Comparison of ENCODE assay signal across 7 cellular contexts in the genomic region with DNA sequence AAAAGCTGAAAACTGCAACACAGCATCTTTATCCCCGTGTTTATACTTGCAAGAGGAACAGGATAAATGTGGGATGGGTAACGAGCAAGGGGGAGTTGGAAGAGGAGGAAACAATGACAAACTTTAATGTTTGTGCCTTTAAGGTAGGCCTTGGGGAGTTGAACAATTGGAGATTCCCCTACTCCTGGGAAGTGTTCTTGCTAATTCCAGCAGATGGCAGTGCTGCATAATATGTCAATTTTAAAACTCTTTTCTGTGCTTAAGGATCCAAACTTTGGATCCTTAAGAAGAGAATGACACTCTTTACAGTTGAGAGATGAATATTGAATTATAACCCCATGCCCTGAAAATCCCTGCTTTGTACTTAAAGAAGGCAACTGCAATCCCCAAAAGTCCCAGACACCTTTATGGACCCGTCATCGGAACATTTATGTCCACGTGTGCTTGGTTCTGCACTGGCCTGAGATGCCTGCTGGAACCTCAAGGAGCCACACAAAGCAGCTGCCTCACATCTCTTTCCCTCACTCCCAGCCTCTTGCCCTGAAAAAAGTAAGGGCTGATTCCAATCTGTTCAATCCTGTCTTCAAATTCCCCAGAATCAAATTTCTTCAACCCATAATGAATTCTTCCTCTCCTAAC. TPM values are rescaled to one million over a fixed set of nuclear protein-coding genes. Genes with fewer than 3 reads are reported as not detected.
DNase-seq lines count a peak whose midpoint lies in the region; ATAC-seq and TF ChIP-seq lines count a peak whose summit lies in the region.

No MANE protein-coding gene starts in this region.

- H3K27me3 ChIP-seq in DOHH2 (ENCODE audit: control insufficient read depth, low read length) (peaks cover 6% of the 10 kb centered on the region; the same call in 1 of the 2 replicates), PC-3 (ENCODE audit: low read length) (no peaks in the 10 kb centered on the region), endodermal cell (ENCODE audit: control insufficient read depth, insufficient read depth, low read length, poor library complexity, severe bottlenecking) (no peaks in the 10 kb centered on the region)

- 58 to 90% methylated on average over 4 to 5 of the region's 5 CpGs for WGBS in endodermal cell (ENCODE audit: insufficient coverage in 1 of 2, insufficient read length in 1 of 2), 2 experiments

- H3K4me3 Mint-ChIP-seq in endodermal cell (no peak overlapping the region), mesothelial cell of epicardium (no peak overlapping the region)

- no peaks in the 10 kb centered on the region for H3K79me2 ChIP-seq in DOHH2 (ENCODE audit: control insufficient read depth, low read length)
- no peaks in the 10 kb centered on the region for H3K79me2 ChIP-seq in PC-3 (ENCODE audit: low read length)

- intact Hi-C loops in PC-3 (cut with micrococcal nuclease) = loop anchor here (1.0 to 5.0 kb wide), 5 partner anchors 40 to 276 kb away; a partner anchor contains a TSS

- POLR2A ChIA-PET in PC-3 (lab: Charles Lee; ENCODE audit: unreplicated experiment) = no interaction called here

- H3K4me1 Mint-ChIP-seq in endodermal cell (peaks cover 27% of the 10 kb centered on the region), mesothelial cell of epicardium (peaks cover 5% of the 10 kb centered on the region)

- H3K27ac Mint-ChIP-seq in endodermal cell (no peak overlapping the region), mesothelial cell of epicardium (no peak overlapping the region)

- H3K9ac ChIP-seq in PC-3 (ENCODE audit: low read length) (no peak overlapping the region), endodermal cell (ENCODE audit: extremely low read depth, low read length, poor library complexity, severe bottlenecking) (no peak overlapping the region)

- H3K9me3 ChIP-seq in DOHH2 (ENCODE audit: control insufficient read depth, insufficient read depth, low read length) (no peaks in the 10 kb centered on the region), PC-3 (ENCODE audit: low read length) (no peaks in the 10 kb centered on the region), endodermal cell (ENCODE audit: control insufficient read depth, low read length) (no peaks in the 10 kb centered on the region)

- 0 out of 2 replicates have a peak overlapping the region, but pooled peaks have one; percentile 11 for H2AFZ ChIP-seq in PC-3 (ENCODE audit: low read length)

- CTCF ChIA-PET in PC-3 (lab: Charles Lee) = interaction anchor here (0.7 kb wide), 1 partner anchor 275 kb away, joined by 4 read pairs; no protein-coding TSS in a partner anchor

- no peak for DNase-seq in HFF-Myc (ENCODE audit: extremely low read depth, low read depth)
- DNase-seq in PC-3 = peak; percentile 74
- DNase-seq in endodermal cell = no peak
- DNase-seq in mesothelial cell of epicardium (ENCODE audit: low spot score in 2 of 2, unreplicated experiment in 2 of 2) = no peak
- no peak for DNase-seq in NK-92 (lab: John Stamatoyannopoulos, UW; ENCODE audit: unreplicated experiment)

- H3K9me3 Mint-ChIP-seq in endodermal cell = no peaks in the 10 kb centered on the region
- H3K9me3 Mint-ChIP-seq in mesothelial cell of epicardium = no peaks in the 10 kb centered on the region

- H3K4me2 ChIP-seq in DOHH2 (ENCODE audit: low read length) = no peak overlapping the region
- peak overlapping the region; percentile 66; the same call in 1 of the 2 replicates for H3K4me2 ChIP-seq in PC-3 (ENCODE audit: low read length)

- H3K36me3 ChIP-seq in DOHH2 (ENCODE audit: control insufficient read depth, low read length) (no peaks in the 10 kb centered on the region), PC-3 (ENCODE audit: low read depth, low read length) (no peaks in the 10 kb centered on the region), endodermal cell (ENCODE audit: control insufficient read depth, insufficient read depth, low read length) (no peaks in the 10 kb centered on the region)

- H3K4me3 ChIP-seq in DOHH2 (ENCODE audit: low read length) (no peak overlapping the region), HFF-Myc (replicated peaks; ENCODE audit: low read depth, low read length) (no peak overlapping the region), PC-3 (ENCODE audit: low read length) (no peak overlapping the region), endodermal cell (ENCODE audit: low read length) (no peak overlapping the region)

- H3K36me3 Mint-ChIP-seq in endodermal cell (ENCODE audit: low read depth) (no peaks in the 10 kb centered on the region), mesothelial cell of epicardium (peaks cover 2% of the 10 kb centered on the region)

- BruUV-seq in PC-3 (replicated peaks; lab: Mats Ljungman, UMichigan) = no TSS peak

- peak; percentile 74 for TF ChIP-seq CTCF in DOHH2 (IDR thresholded peaks at IDR 0.05; ENCODE audit: low read depth, low read length, poor library complexity, severe bottlenecking)
- TF ChIP-seq CTCF in HFF-Myc (IDR thresholded peaks at IDR 0.05; ENCODE audit: low read depth, low read length, missing control alignments) = peak; percentile 68
- TF ChIP-seq CTCF in PC-3 (conservative IDR thresholded peaks at IDR 0.05; ENCODE audit: low read depth, low read length) = peak; percentile 78
- TF ChIP-seq CTCF in endodermal cell (conservative IDR thresholded peaks at IDR 0.05) = peak; percentile 92
- peak; percentile 68 for TF ChIP-seq CTCF in mesothelial cell of epicardium (IDR thresholded peaks at IDR 0.05; ENCODE audit: unreplicated experiment)

- H3K9me2 ChIP-seq in DOHH2 (replicated peaks; ENCODE audit: control insufficient read depth, low read length) (no peaks in the 10 kb centered on the region), PC-3 (replicated peaks; ENCODE audit: low read length) (no peaks in the 10 kb centered on the region)

- no peaks in the 10 kb centered on the region for H3K27me3 Mint-ChIP-seq in endodermal cell (ENCODE audit: insufficient read depth)
- peaks cover 2% of the 10 kb centered on the region for H3K27me3 Mint-ChIP-seq in mesothelial cell of epicardium (ENCODE audit: low read depth)

- H3K4me1 ChIP-seq in DOHH2 (ENCODE audit: control insufficient read depth, low read length) (no peaks in the 10 kb centered on the region), PC-3 (ENCODE audit: insufficient read depth, low read length) (peaks cover 26% of the 10 kb centered on the region), endodermal cell (ENCODE audit: control insufficient read depth, insufficient read depth, low read length) (no peaks in the 10 kb centered on the region)

- H4K20me1 ChIP-seq in DOHH2 (ENCODE audit: control insufficient read depth, insufficient read depth, low read depth, low read length) = no peaks in the 10 kb centered on the region
- no peaks in the 10 kb centered on the region for H4K20me1 ChIP-seq in PC-3 (ENCODE audit: low read length)

- H3K27ac ChIP-seq in DOHH2 (ENCODE audit: low read depth, low read length) (no peak overlapping the region), PC-3 (ENCODE audit: low read length) (no peak overlapping the region), endodermal cell (ENCODE audit: low read depth, low read length) (no peak overlapping the region)

- H3F3A ChIP-seq in DOHH2 (ENCODE audit: control insufficient read depth, insufficient read depth) (no peaks in the 10 kb centered on the region), PC-3 (ENCODE audit: low read length, unreplicated experiment) (no peaks in the 10 kb centered on the region)

- ATAC-seq in PC-3 (peak; percentile 70), GM21381 (IDR thresholded peaks at IDR 0.05; ENCODE audit: unreplicated experiment) (no peak)

RNA-seq across cellular contexts. Expression of a gene that starts 12.0 kb away (rescaled TPM):
- total RNA-seq in PC-3 (2014; rRNA removed) = 8.9 and 10.7 TPM in 2 replicates
- 1 to 10 TPM; 1.5 to 2.5 TPM for total RNA-seq in endodermal cell
- polyA plus RNA-seq in endodermal cell (2013, experiment 1 of 2) = 9.4 TPM
- 8.8 TPM for polyA plus RNA-seq in endodermal cell (2013, experiment 2 of 2)
- 19.1 to 20.5 TPM (median 20.1 TPM) in 3 replicates for total RNA-seq in mesothelial cell of epicardium

RNA-seq across cellular contexts. Expression of a gene that starts 33.9 kb away (rescaled TPM):
- total RNA-seq in PC-3 (2014; rRNA removed) (14.1 and 19.6 TPM in 2 replicates), endodermal cell (under 1 TPM in 1 of 2 donors, not detected in 1; 0.59 TPM), mesothelial cell of epicardium (34.5 to 44.1 TPM (median 35.4 TPM) in 3 replicates)
- polyA plus RNA-seq in endodermal cell (2013, experiment 1 of 2) = 7.4 TPM
- 7.7 TPM for polyA plus RNA-seq in endodermal cell (2013, experiment 2 of 2)

RNA-seq across cellular contexts. Expression of a gene that starts 48.5 kb away (rescaled TPM):
- total RNA-seq in PC-3 (2014; rRNA removed) (not detected in 2 replicates), endodermal cell (not detected), mesothelial cell of epicardium (not detected in 3 replicates)
- not detected for polyA plus RNA-seq in endodermal cell (2013, experiment 1 of 2)
- not detected for polyA plus RNA-seq in endodermal cell (2013, experiment 2 of 2)
